7 cellular contexts compared by ENCODE assay signal in the genomic region with DNA sequence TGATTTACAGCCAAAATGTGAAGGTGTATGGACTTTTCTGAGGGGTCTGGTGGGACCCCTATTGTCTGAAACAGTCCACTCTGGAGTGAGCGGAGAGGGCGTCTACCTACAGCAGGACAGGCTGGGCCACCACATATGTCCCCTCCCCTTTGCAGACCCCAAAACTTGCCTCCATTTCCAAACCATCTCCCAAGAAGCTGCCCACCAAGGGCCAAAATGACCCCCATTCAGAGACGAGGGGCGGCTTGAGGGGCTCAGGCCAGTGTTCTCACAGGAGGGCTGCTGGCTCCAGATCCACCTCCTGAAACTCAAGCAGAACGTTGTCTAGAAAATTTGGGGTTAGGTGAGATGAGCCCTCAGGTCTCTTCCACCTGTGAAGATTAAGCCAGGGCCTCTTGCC.
"Had no signal": no experiment of that assay in that cellular context is flagged by ENCODE, and none has a peak within 500 bp of the region (broad histone marks: within the 10 kb centered on the region; RNA-seq: fewer than 3 reads in every experiment).

No MANE protein-coding gene starts in this region.

- H3K4me3 ChIP-seq: GM23338, HAP-1, K562 had no signal

- H3K4me1 Mint-ChIP-seq: GM23338 had no signal

- H3K4me2 ChIP-seq: GM23338 had no signal

- H2AFZ ChIP-seq: GM23338 had no signal

- ATAC-seq: GM23338, HCT116, K562 had no signal

- H3K27ac Mint-ChIP-seq: GM23338, HFFc6 had no signal

- DNase-seq: HFFc6, IMR-90, KG1 had no signal

- H3K4me3 Mint-ChIP-seq: GM23338, HFFc6 had no signal

- H3K36me3 ChIP-seq: HAP-1 had no signal

- H3K9me3 ChIP-seq: HAP-1 had no signal
